ENCODE assay signal across 1 cellular context in genomic region chr5:67215592-67216471, GRCh38.
A peak's percentile ranks its signal among the peaks of the same experiment; 100 is the strongest.
TF ChIP-seq lines count a peak whose summit lies in the region.

No MANE protein-coding gene starts in this region.

TF ChIP-seq in HepG2, 621 proteins besides CTCF, POLR2A, EP300 and RAD21 (continued from another document and continues in another):
- TF ChIP-seq ZMAT3 (CRISPR knock-in tag; conservative IDR thresholded peaks at IDR 0.05) (no peak), PITX1 (CRISPR knock-in tag; IDR thresholded peaks at IDR 0.05) (no peak), RELA (CRISPR knock-in tag; IDR thresholded peaks at IDR 0.05) (no peak), STAT5B (CRISPR knock-in tag; IDR thresholded peaks at IDR 0.05) (no peak), ISL2 (CRISPR knock-in tag; IDR thresholded peaks at IDR 0.05) (peak; percentile 33; the same call in 1 of the 2 replicates), ATF7-NPFF (CRISPR knock-in tag; IDR thresholded peaks at IDR 0.05; ENCODE audit: low read depth) (peak; percentile 67), FOXO1 (CRISPR knock-in tag; IDR thresholded peaks at IDR 0.05) (peak; percentile 75), SIX4 (CRISPR knock-in tag; IDR thresholded peaks at IDR 0.05) (0 out of 2 replicates have a peak, but pooled peaks have one; percentile 36), ZSCAN9 (CRISPR knock-in tag; IDR thresholded peaks at IDR 0.05; ENCODE audit: borderline replicate concordance) (no peak), BORCS8-MEF2B (CRISPR knock-in tag; IDR thresholded peaks at IDR 0.05) (0 out of 2 replicates have a peak, but pooled peaks have one; percentile 48), CENPT (CRISPR knock-in tag; IDR thresholded peaks at IDR 0.05; ENCODE audit: low read depth) (no peak), NR2F1 (CRISPR knock-in tag; IDR thresholded peaks at IDR 0.05) (no peak), SALL1 (CRISPR knock-in tag; IDR thresholded peaks at IDR 0.05) (peak; percentile 63; the same call in 1 of the 2 replicates), PRMT3 (CRISPR knock-in tag; IDR thresholded peaks at IDR 0.05; ENCODE audit: borderline replicate concordance, low read depth) (no peak), ZNF335 (CRISPR knock-in tag; IDR thresholded peaks at IDR 0.05) (peak; percentile 94), FOXK1 (CRISPR knock-in tag; IDR thresholded peaks at IDR 0.05; ENCODE audit: borderline replicate concordance, low read depth) (no peak), ZNF354B (CRISPR knock-in tag; IDR thresholded peaks at IDR 0.05) (no peak), CBFB (CRISPR knock-in tag; IDR thresholded peaks at IDR 0.05) (no peak), CEBPB (IDR thresholded peaks at IDR 0.05; ENCODE audit: borderline replicate concordance, low read depth, low read length) (no peak), ZNF614 (CRISPR knock-in tag; IDR thresholded peaks at IDR 0.05; ENCODE audit: borderline replicate concordance) (peak; percentile 18; the same call in 1 of the 2 replicates), ATF3 (CRISPR knock-in tag; IDR thresholded peaks at IDR 0.05) (no peak), TCF7 (IDR thresholded peaks at IDR 0.05; ENCODE audit: low read depth) (peak; percentile 15; the same call in 1 of the 2 replicates), ZNF562 (CRISPR knock-in tag; IDR thresholded peaks at IDR 0.05; ENCODE audit: borderline replicate concordance) (no peak), NR3C1 (CRISPR knock-in tag; IDR thresholded peaks at IDR 0.05) (no peak), E2F1 (CRISPR knock-in tag; IDR thresholded peaks at IDR 0.05) (no peak), ZSCAN29 (CRISPR knock-in tag; conservative IDR thresholded peaks at IDR 0.05) (no peak), ZNF263 (CRISPR knock-in tag; IDR thresholded peaks at IDR 0.05) (no peak), ZNF792 (CRISPR knock-in tag; IDR thresholded peaks at IDR 0.05) (no peak)
- TF ChIP-seq, protein P1, sequence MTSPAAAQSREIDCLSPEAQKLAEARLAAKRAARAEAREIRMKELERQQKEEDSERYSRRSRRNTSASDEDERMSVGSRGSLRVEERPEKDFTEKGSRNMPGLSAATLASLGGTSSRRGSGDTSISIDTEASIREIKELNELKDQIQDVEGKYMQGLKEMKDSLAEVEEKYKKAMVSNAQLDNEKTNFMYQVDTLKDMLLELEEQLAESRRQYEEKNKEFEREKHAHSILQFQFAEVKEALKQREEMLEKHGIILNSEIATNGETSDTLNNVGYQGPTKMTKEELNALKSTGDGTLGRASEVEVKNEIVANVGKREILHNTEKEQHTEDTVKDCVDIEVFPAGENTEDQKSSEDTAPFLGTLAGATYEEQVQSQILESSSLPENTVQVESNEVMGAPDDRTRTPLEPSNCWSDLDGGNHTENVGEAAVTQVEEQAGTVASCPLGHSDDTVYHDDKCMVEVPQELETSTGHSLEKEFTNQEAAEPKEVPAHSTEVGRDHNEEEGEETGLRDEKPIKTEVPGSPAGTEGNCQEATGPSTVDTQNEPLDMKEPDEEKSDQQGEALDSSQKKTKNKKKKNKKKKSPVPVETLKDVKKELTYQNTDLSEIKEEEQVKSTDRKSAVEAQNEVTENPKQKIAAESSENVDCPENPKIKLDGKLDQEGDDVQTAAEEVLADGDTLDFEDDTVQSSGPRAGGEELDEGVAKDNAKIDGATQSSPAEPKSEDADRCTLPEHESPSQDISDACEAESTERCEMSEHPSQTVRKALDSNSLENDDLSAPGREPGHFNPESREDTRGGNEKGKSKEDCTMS (CRISPR knock-in tag; conservative IDR thresholded peaks at IDR 0.05), result no peak
- TF ChIP-seq, protein P2, sequence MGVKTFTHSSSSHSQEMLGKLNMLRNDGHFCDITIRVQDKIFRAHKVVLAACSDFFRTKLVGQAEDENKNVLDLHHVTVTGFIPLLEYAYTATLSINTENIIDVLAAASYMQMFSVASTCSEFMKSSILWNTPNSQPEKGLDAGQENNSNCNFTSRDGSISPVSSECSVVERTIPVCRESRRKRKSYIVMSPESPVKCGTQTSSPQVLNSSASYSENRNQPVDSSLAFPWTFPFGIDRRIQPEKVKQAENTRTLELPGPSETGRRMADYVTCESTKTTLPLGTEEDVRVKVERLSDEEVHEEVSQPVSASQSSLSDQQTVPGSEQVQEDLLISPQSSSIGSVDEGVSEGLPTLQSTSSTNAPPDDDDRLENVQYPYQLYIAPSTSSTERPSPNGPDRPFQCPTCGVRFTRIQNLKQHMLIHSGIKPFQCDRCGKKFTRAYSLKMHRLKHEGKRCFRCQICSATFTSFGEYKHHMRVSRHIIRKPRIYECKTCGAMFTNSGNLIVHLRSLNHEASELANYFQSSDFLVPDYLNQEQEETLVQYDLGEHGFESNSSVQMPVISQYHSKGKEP (CRISPR knock-in tag; IDR thresholded peaks at IDR 0.05), result no peak
- TF ChIP-seq, protein P3, sequence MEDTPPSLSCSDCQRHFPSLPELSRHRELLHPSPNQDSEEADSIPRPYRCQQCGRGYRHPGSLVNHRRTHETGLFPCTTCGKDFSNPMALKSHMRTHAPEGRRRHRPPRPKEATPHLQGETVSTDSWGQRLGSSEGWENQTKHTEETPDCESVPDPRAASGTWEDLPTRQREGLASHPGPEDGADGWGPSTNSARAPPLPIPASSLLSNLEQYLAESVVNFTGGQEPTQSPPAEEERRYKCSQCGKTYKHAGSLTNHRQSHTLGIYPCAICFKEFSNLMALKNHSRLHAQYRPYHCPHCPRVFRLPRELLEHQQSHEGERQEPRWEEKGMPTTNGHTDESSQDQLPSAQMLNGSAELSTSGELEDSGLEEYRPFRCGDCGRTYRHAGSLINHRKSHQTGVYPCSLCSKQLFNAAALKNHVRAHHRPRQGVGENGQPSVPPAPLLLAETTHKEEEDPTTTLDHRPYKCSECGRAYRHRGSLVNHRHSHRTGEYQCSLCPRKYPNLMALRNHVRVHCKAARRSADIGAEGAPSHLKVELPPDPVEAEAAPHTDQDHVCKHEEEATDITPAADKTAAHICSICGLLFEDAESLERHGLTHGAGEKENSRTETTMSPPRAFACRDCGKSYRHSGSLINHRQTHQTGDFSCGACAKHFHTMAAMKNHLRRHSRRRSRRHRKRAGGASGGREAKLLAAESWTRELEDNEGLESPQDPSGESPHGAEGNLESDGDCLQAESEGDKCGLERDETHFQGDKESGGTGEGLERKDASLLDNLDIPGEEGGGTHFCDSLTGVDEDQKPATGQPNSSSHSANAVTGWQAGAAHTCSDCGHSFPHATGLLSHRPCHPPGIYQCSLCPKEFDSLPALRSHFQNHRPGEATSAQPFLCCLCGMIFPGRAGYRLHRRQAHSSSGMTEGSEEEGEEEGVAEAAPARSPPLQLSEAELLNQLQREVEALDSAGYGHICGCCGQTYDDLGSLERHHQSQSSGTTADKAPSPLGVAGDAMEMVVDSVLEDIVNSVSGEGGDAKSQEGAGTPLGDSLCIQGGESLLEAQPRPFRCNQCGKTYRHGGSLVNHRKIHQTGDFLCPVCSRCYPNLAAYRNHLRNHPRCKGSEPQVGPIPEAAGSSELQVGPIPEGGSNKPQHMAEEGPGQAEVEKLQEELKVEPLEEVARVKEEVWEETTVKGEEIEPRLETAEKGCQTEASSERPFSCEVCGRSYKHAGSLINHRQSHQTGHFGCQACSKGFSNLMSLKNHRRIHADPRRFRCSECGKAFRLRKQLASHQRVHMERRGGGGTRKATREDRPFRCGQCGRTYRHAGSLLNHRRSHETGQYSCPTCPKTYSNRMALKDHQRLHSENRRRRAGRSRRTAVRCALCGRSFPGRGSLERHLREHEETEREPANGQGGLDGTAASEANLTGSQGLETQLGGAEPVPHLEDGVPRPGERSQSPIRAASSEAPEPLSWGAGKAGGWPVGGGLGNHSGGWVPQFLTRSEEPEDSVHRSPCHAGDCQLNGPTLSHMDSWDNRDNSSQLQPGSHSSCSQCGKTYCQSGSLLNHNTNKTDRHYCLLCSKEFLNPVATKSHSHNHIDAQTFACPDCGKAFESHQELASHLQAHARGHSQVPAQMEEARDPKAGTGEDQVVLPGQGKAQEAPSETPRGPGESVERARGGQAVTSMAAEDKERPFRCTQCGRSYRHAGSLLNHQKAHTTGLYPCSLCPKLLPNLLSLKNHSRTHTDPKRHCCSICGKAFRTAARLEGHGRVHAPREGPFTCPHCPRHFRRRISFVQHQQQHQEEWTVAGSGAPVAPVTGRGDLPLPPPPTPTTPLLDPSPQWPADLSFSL (CRISPR knock-in tag; IDR thresholded peaks at IDR 0.05), result no peak
- TF ChIP-seq, protein P4, sequence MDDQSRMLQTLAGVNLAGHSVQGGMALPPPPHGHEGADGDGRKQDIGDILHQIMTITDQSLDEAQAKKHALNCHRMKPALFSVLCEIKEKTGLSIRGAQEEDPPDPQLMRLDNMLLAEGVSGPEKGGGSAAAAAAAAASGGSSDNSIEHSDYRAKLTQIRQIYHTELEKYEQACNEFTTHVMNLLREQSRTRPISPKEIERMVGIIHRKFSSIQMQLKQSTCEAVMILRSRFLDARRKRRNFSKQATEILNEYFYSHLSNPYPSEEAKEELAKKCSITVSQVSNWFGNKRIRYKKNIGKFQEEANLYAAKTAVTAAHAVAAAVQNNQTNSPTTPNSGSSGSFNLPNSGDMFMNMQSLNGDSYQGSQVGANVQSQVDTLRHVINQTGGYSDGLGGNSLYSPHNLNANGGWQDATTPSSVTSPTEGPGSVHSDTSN (CRISPR knock-in tag; IDR thresholded peaks at IDR 0.05; ENCODE audit: borderline replicate concordance), result no peak
- TF ChIP-seq, protein P5, sequence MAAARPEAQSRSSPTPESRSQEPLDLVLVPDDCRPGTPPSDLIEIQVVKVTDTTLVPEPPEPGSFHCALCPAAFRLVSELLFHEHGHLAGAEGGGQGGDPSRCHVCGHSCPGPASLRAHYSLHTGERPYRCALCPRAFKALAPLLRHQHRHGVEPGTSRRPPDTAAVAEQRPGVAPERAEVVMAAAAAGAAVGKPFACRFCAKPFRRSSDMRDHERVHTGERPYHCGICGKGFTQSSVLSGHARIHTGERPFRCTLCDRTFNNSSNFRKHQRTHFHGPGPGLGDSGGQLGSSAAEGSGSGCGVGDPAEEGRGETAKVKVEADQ (CRISPR knock-in tag; IDR thresholded peaks at IDR 0.05; ENCODE audit: borderline replicate concordance), result no peak
- TF ChIP-seq, protein P6, sequence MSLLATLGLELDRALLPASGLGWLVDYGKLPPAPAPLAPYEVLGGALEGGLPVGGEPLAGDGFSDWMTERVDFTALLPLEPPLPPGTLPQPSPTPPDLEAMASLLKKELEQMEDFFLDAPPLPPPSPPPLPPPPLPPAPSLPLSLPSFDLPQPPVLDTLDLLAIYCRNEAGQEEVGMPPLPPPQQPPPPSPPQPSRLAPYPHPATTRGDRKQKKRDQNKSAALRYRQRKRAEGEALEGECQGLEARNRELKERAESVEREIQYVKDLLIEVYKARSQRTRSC (CRISPR knock-in tag; IDR thresholded peaks at IDR 0.05; ENCODE audit: low read depth), result no peak
- TF ChIP-seq, protein P7, sequence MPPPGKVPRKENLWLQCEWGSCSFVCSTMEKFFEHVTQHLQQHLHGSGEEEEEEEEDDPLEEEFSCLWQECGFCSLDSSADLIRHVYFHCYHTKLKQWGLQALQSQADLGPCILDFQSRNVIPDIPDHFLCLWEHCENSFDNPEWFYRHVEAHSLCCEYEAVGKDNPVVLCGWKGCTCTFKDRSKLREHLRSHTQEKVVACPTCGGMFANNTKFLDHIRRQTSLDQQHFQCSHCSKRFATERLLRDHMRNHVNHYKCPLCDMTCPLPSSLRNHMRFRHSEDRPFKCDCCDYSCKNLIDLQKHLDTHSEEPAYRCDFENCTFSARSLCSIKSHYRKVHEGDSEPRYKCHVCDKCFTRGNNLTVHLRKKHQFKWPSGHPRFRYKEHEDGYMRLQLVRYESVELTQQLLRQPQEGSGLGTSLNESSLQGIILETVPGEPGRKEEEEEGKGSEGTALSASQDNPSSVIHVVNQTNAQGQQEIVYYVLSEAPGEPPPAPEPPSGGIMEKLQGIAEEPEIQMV (CRISPR knock-in tag; IDR thresholded peaks at IDR 0.05; ENCODE audit: low read depth), result no peak
